23 cellular contexts compared by ENCODE assay signal in genomic region chr2:60377825-60378224, GRCh38.
DNase-seq lines count a peak whose midpoint lies in the region; ATAC-seq, FAIRE-seq and TF ChIP-seq lines count a peak whose summit lies in the region.
"Had no signal": no experiment of that assay in that cellular context is flagged by ENCODE, and none has a peak within 500 bp of the region (broad histone marks: within the 10 kb centered on the region; RNA-seq: fewer than 3 reads in every experiment).

No MANE protein-coding gene starts in this region.

- H3K4me3 ChIP-seq in HEK293 (ENCODE audit: low read depth, low read length), result no peak overlapping the region
- H3K4me3 ChIP-seq in bronchial epithelial cell (ENCODE audit: low read depth, low read length), result no peak overlapping the region
- H3K4me3 ChIP-seq: BLaER1 treated with 17β-estradiol and CSF1 and Interleukin-3, amounts not matched to agents 10 nM and 100 nM; GM12878 had no signal

- no peak overlapping the region for H3K27ac ChIP-seq in HEK293 (ENCODE audit: extremely low read depth, low read depth, low read length)
- H3K27ac ChIP-seq: 22Rv1; BLaER1 treated with 17β-estradiol and CSF1 and Interleukin-3, amounts not matched to agents 10 nM and 100 nM; C4-2B had no signal

- peak; percentile 7 for DNase-seq in cardiac septum (ENCODE audit: low spot score)
- DNase-seq in left cardiac atrium, result no peak
- DNase-seq in bronchial epithelial cell (ENCODE audit: low read depth), result no peak
- no peak for DNase-seq in COLO668 (lab: John Stamatoyannopoulos, UW; ENCODE audit: unreplicated experiment)
- DNase-seq: ACHN; CD4-positive, alpha-beta T cell; CD8-positive, alpha-beta T cell; COR-L47; DMS 273 treated with DMSO at 0.1 percent for 48 hours; DMS153; DMS53; DMS79; DND-41; EL; GDM1 had no signal

- ATAC-seq in left cardiac atrium (no peak), GM21367 (IDR thresholded peaks at IDR 0.05; ENCODE audit: unreplicated experiment) (no peak)
- ATAC-seq: CD8-positive, alpha-beta T cell; GM12878 had no signal

- no peaks in the 10 kb centered on the region for H3K27me3 ChIP-seq in bronchial epithelial cell (ENCODE audit: control insufficient read depth, insufficient read depth, low read length)
- H3K27me3 ChIP-seq: BLaER1 treated with 17β-estradiol and CSF1 and Interleukin-3, amounts not matched to agents 10 nM and 100 nM had no signal

- POLR2A ChIA-PET in HEK293 (lab: Yijun Ruan, JAX), result no interaction called here

- intact Hi-C loops in cardiac septum (cut with DNase I) (no loop called here), left cardiac atrium (cut with DNase I) (no loop called here)

- CTCF ChIA-PET in HEK293 (lab: Yijun Ruan, JAX), result interaction anchor here (0.7 kb wide), 1 partner anchor 9 kb away, joined by 3 read pairs; no protein-coding TSS in a partner anchor

- peak; percentile 87 for FAIRE-seq in bronchial epithelial cell (lab: Jason Lieb, UNC)
- FAIRE-seq: A204.1, GM12878, GM19239 had no signal

- H3K36me3 ChIP-seq in HEK293 (ENCODE audit: control insufficient read depth in 2 of 2, insufficient read depth in 1 of 2, low read length in 2 of 2) (no peaks in the 10 kb centered on the region), bronchial epithelial cell (ENCODE audit: control insufficient read depth, insufficient read depth, low read length) (no peaks in the 10 kb centered on the region)
- H3K36me3 ChIP-seq: BLaER1 treated with 17β-estradiol and CSF1 and Interleukin-3, amounts not matched to agents 10 nM and 100 nM had no signal

- H3K4me1 ChIP-seq in HEK293 (ENCODE audit: control insufficient read depth, insufficient read depth, low read length), result no peaks in the 10 kb centered on the region

- TF ChIP-seq CTCF in HEK293 (tag by site-specific recombination; IDR thresholded peaks at IDR 0.05) (no peak), bronchial epithelial cell (IDR thresholded peaks at IDR 0.05; ENCODE audit: insufficient read depth, low read length, severe bottlenecking) (no peak)

- H3K9me3 ChIP-seq in HEK293 (ENCODE audit: control insufficient read depth, insufficient read depth, low read depth, low read length), result no peaks in the 10 kb centered on the region

TF ChIP-seq in HEK293, 187 proteins besides CTCF, POLR2A, EP300 and RAD21:
- no peak for TF ChIP-seq ZNF585B (tag by site-specific recombination; IDR thresholded peaks at IDR 0.05)
- TF ChIP-seq ZNF549 (tag by site-specific recombination; IDR thresholded peaks at IDR 0.05), result peak; percentile 95
